Comparison of ENCODE assay signal across 8 cellular contexts in genomic region chr14:90419200-90419599, GRCh38. TPM values are rescaled to one million over a fixed set of nuclear protein-coding genes. Genes with fewer than 3 reads are reported as not detected.
DNase-seq lines count a peak whose midpoint lies in the region; ATAC-seq and TF ChIP-seq lines count a peak whose summit lies in the region.

No MANE protein-coding gene starts in this region.

- no peak overlapping the region for H3K27ac Mint-ChIP-seq in CD8-positive, alpha-beta T cell

- H3K27ac ChIP-seq in ACC112 (ENCODE audit: low read depth, low read length) (peak overlapping the region; percentile 8; the same call in 1 of the 2 replicates), lower lobe of right lung (no peak overlapping the region)
- H3K27ac ChIP-seq in CD8-positive, alpha-beta T cell (ENCODE audit: low read depth, low read length): no peak overlapping the region

- H3K4me3 ChIP-seq in ACC112 (ENCODE audit: low read depth, low read length) (no peak overlapping the region), lower lobe of right lung (no peak overlapping the region)
- H3K4me3 ChIP-seq in CD8-positive, alpha-beta T cell (ENCODE audit: low read depth, low read length): no peak overlapping the region

- no peaks in the 10 kb centered on the region for H3K9me3 Mint-ChIP-seq in CD8-positive, alpha-beta T cell

- DNase-seq in M059J (ENCODE audit: low read depth): peak; percentile 94
- peak; percentile 77 for DNase-seq in cerebellar cortex (ENCODE audit: low spot score)
- DNase-seq in lower lobe of right lung: no peak
- no peak for DNase-seq in HUDEP-2 (lab: John Stamatoyannopoulos, UW; ENCODE audit: unreplicated experiment in 76 of 76)
- DNase-seq in central memory CD4-positive, alpha-beta T cell: no peak
- DNase-seq in CD8-positive, alpha-beta T cell: no peak

- CTCF ChIA-PET in CD8-positive, alpha-beta T cell (lab: Charles Lee): interaction anchor here (0.6 to 1.7 kb wide), 4 partner anchors 13 to 279 kb away, joined by 3 to 6 read pairs (median 3); no protein-coding TSS in a partner anchor

- H3K4me1 ChIP-seq in ACC112 (ENCODE audit: control insufficient read depth, insufficient read depth, low read length, unreplicated experiment) (peaks cover 7% of the 10 kb centered on the region), lower lobe of right lung (peaks cover 10% of the 10 kb centered on the region)
- H3K4me1 ChIP-seq in CD8-positive, alpha-beta T cell (ENCODE audit: insufficient read depth, low read length): no peaks in the 10 kb centered on the region

- H3K4me1 Mint-ChIP-seq in CD8-positive, alpha-beta T cell (ENCODE audit: low read depth): no peaks in the 10 kb centered on the region

- no peaks in the 10 kb centered on the region for H3K27me3 Mint-ChIP-seq in CD8-positive, alpha-beta T cell (ENCODE audit: low read depth)

- no peak for TF ChIP-seq CTCF in lower lobe of right lung (IDR thresholded peaks at IDR 0.05)
- no peak for TF ChIP-seq CTCF in CD8-positive, alpha-beta T cell (IDR thresholded peaks at IDR 0.05)

- no peaks in the 10 kb centered on the region for H3K9me3 ChIP-seq in lower lobe of right lung
- no peaks in the 10 kb centered on the region for H3K9me3 ChIP-seq in CD8-positive, alpha-beta T cell (ENCODE audit: low read length)

- POLR2A ChIA-PET in CD8-positive, alpha-beta T cell (lab: Charles Lee): no interaction called here

- H3K79me2 ChIP-seq in ACC112 (ENCODE audit: control insufficient read depth, insufficient read depth, low read length, unreplicated experiment): no peaks in the 10 kb centered on the region

- intact Hi-C loops in lower lobe of right lung (cut with DNase I): no loop called here
- intact Hi-C loops in CD8-positive, alpha-beta T cell (cut with DNase I, micrococcal nuclease): no loop called here

- no peak overlapping the region for H3K4me3 Mint-ChIP-seq in CD8-positive, alpha-beta T cell

- H3K36me3 Mint-ChIP-seq in CD8-positive, alpha-beta T cell: no peaks in the 10 kb centered on the region

- H3K27me3 ChIP-seq in ACC112 (ENCODE audit: insufficient read depth, low read length) (no peaks in the 10 kb centered on the region), lower lobe of right lung (ENCODE audit: low read depth) (no peaks in the 10 kb centered on the region)
- no peaks in the 10 kb centered on the region for H3K27me3 ChIP-seq in CD8-positive, alpha-beta T cell (ENCODE audit: insufficient read depth, low read length)

- ATAC-seq in lower lobe of right lung (peak; percentile 57 to 66), GM19397 (IDR thresholded peaks at IDR 0.05; ENCODE audit: unreplicated experiment) (no peak)
- no peak for ATAC-seq in CD8-positive, alpha-beta T cell

- H3K36me3 ChIP-seq in ACC112 (ENCODE audit: insufficient read depth, low read length) (no peaks in the 10 kb centered on the region), lower lobe of right lung (no peaks in the 10 kb centered on the region)
- no peaks in the 10 kb centered on the region for H3K36me3 ChIP-seq in CD8-positive, alpha-beta T cell (ENCODE audit: insufficient read depth, low read length)

- no peak overlapping the region for H2AFZ ChIP-seq in ACC112 (ENCODE audit: low read length, unreplicated experiment)

RNA-seq across cellular contexts. Expression of gene CALM1, which starts 22.4 kb away (rescaled TPM):
- 184 and 291 TPM in 2 replicates for total RNA-seq in M059J (2014; rRNA removed; shearing (Covaris generic))
- 518 TPM for total RNA-seq in lower lobe of right lung
- 1,000 to 10,000 TPM in 1 of 2 experiments, 100 to 1,000 TPM in 1; 988 to 1,053 TPM for total RNA-seq in CD8-positive, alpha-beta T cell

Comparison
In these comparisons a context has a peak if more than half of its experiments do, and no peak if none do; other contexts are left out.
1. DNase-seq: peak in M059J (single experiment) and cerebellar cortex (single experiment); none in lower lobe of right lung (single experiment), HUDEP-2 (0 of 76), central memory CD4-positive, alpha-beta T cell (single experiment) and CD8-positive, alpha-beta T cell (0 of 7).
2. ATAC-seq: peak in lower lobe of right lung (2 of 2); none in GM19397 (single experiment) and CD8-positive, alpha-beta T cell (single experiment).